Comparison of ENCODE assay signal across 19 cellular contexts in the genomic region with DNA sequence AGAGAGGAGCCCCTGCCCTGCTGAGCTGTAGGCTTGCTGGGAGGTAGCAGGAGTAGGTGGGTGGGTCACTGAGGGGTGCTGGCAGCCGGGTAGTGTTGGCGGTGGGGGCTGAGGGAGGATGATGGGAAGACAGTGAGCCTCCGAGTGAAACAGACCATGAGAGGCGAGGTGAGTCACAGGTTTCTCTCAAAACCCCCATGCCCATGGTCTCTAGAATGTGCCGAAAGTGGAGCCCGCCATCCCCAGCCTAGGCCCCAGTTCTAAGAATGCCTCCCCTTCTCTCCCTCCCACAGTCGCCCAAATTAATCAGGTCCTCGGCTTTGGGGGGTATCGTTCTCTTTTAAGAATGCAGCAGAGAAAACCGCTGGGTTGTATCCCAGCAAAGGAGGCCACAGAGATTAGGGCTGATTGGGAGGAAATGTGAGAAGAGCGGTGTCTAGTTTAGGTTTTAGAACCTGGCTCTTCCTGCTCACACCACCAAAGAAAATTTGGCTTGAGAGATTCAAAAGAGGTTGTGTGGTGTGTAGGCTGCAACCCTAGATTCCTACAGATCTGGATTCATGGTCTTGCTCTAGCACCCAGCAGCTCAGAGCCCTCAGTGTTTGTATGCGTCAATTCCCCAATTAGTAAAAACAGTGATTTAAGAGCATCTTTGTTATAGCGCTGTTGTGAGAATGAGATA. TPM values are rescaled to one million over a fixed set of nuclear protein-coding genes. Genes with fewer than 3 reads are reported as not detected.
DNase-seq lines count a peak whose midpoint lies in the region; ATAC-seq, FAIRE-seq and TF ChIP-seq lines count a peak whose summit lies in the region.
"Had no signal": no experiment of that assay in that cellular context is flagged by ENCODE, and none has a peak within 500 bp of the region (broad histone marks: within the 10 kb centered on the region; RNA-seq: fewer than 3 reads in every experiment).

No MANE protein-coding gene starts in this region.

- H3K27ac Mint-ChIP-seq in CD4-positive, alpha-beta memory T cell, result peak overlapping the region in 6 of 7 donors; percentile 31 to 70 (median 51)
- no peak overlapping the region for H3K27ac Mint-ChIP-seq in activated CD4-positive, alpha-beta memory T cell treated with anti-CD3 and anti-CD28 coated beads for 36 hours
- peak overlapping the region; percentile 53 for H3K27ac Mint-ChIP-seq in nephron progenitor cell
- H3K27ac Mint-ChIP-seq: activated naive CD4-positive, alpha-beta T cell treated with anti-CD3 and anti-CD28 coated beads, Interleukin-2, amount 50 U/mL, for 24 hours had no signal

- intact Hi-C loops in CD4-positive, alpha-beta memory T cell (cut with micrococcal nuclease), result no loop called here
- intact Hi-C loops in activated CD4-positive, alpha-beta memory T cell treated with anti-CD3 and anti-CD28 coated beads for 36 hours (cut with micrococcal nuclease), result no loop called here

- no peaks in the 10 kb centered on the region for H3K9me3 ChIP-seq in CD4-positive, alpha-beta memory T cell (ENCODE audit: control insufficient read depth in 1 of 2, low read length in 2 of 2)
- H3K9me3 ChIP-seq: lower lobe of right lung, testis had no signal

- TF ChIP-seq CTCF in nephron progenitor cell (IDR thresholded peaks at IDR 0.05), result no peak

- no peaks in the 10 kb centered on the region for H3K27me3 ChIP-seq in CD4-positive, alpha-beta memory T cell (ENCODE audit: insufficient read depth, low read length)
- H3K27me3 ChIP-seq: testis had no signal

- POLR2A ChIA-PET in CD4-positive, alpha-beta memory T cell (lab: Charles Lee; ENCODE audit: partially characterized antibody), result interaction anchor here (0.9 to 3.6 kb wide), 6 partner anchors 8 to 158 kb away, joined by 3 to 12 read pairs (median 4); no protein-coding TSS in a partner anchor
- POLR2A ChIA-PET in activated CD4-positive, alpha-beta memory T cell treated with anti-CD3 and anti-CD28 coated beads for 36 hours (lab: Charles Lee), result no interaction called here

- no peak overlapping the region for H3K4me3 ChIP-seq in CD4-positive, alpha-beta memory T cell (ENCODE audit: low read length in 2 of 2)
- H3K4me3 ChIP-seq: lower lobe of right lung, smooth muscle cell, testis had no signal

- H3K4me3 Mint-ChIP-seq in CD4-positive, alpha-beta memory T cell, result peak overlapping the region in 3 of 8 donors; percentile 3 to 20 (median 13)
- no peak overlapping the region for H3K4me3 Mint-ChIP-seq in activated CD4-positive, alpha-beta memory T cell treated with anti-CD3 and anti-CD28 coated beads for 36 hours
- no peak overlapping the region for H3K4me3 Mint-ChIP-seq in nephron progenitor cell
- H3K4me3 Mint-ChIP-seq: activated naive CD4-positive, alpha-beta T cell treated with anti-CD3 and anti-CD28 coated beads, Interleukin-2, amount 50 U/mL, for 24 hours; naive B cell had no signal

- DNase-seq in CD4-positive, alpha-beta memory T cell, result no peak
- DNase-seq in GM12892 (ENCODE audit: insufficient read length) (no peak), nephron progenitor cell (no peak), NCI-H748 (lab: John Stamatoyannopoulos, UW; ENCODE audit: unreplicated experiment) (no peak), DMS 273 treated with DMSO at 0.1 percent for 48 hours (lab: John Stamatoyannopoulos, UW) (no peak)
- DNase-seq in activated CD4-positive, alpha-beta memory T cell treated with anti-CD3 and anti-CD28 coated beads for 36 hours, result peak; percentile 49
- DNase-seq: GF-D8, lower lobe of right lung, naive B cell, NCI-H1048, NCI-H748 treated with DMSO at 0.1 percent for 48 hours, posterior cingulate gyrus, testis had no signal

- H3K9me3 Mint-ChIP-seq in CD4-positive, alpha-beta memory T cell, result no peaks in the 10 kb centered on the region
- no peaks in the 10 kb centered on the region for H3K9me3 Mint-ChIP-seq in activated CD4-positive, alpha-beta memory T cell treated with anti-CD3 and anti-CD28 coated beads for 36 hours
- H3K9me3 Mint-ChIP-seq in nephron progenitor cell, result no peaks in the 10 kb centered on the region
- H3K9me3 Mint-ChIP-seq: activated naive CD4-positive, alpha-beta T cell treated with anti-CD3 and anti-CD28 coated beads, Interleukin-2, amount 50 U/mL, for 24 hours; naive B cell had no signal

- H3K4me1 Mint-ChIP-seq in CD4-positive, alpha-beta memory T cell, result peaks cover 34 to 82% (median 49%) of the 10 kb centered on the region in 4 donors
- peaks cover 72% of the 10 kb centered on the region for H3K4me1 Mint-ChIP-seq in activated CD4-positive, alpha-beta memory T cell treated with anti-CD3 and anti-CD28 coated beads for 36 hours (ENCODE audit: low read depth)
- H3K4me1 Mint-ChIP-seq in nephron progenitor cell, result peaks cover 55% of the 10 kb centered on the region

- no peaks in the 10 kb centered on the region for H3K36me3 ChIP-seq in CD4-positive, alpha-beta memory T cell (ENCODE audit: insufficient read depth, low read length)
- H3K36me3 ChIP-seq: lower lobe of right lung had no signal

- FAIRE-seq in GM12892 (lab: Jason Lieb, UNC), result peak; percentile 62

- H3K36me3 Mint-ChIP-seq in CD4-positive, alpha-beta memory T cell, result peaks cover 0 to under 1% of the 10 kb centered on the region in 2 donors
- H3K36me3 Mint-ChIP-seq in activated CD4-positive, alpha-beta memory T cell treated with anti-CD3 and anti-CD28 coated beads for 36 hours, result peaks cover 4% of the 10 kb centered on the region
- no peaks in the 10 kb centered on the region for H3K36me3 Mint-ChIP-seq in nephron progenitor cell (ENCODE audit: low read depth)
- H3K36me3 Mint-ChIP-seq: naive B cell had no signal

- H3K27ac ChIP-seq in CD4-positive, alpha-beta memory T cell (ENCODE audit: low read depth, low read length), result no peak overlapping the region
- H3K27ac ChIP-seq: lower lobe of right lung, testis had no signal

- CTCF ChIA-PET in CD4-positive, alpha-beta memory T cell (lab: Charles Lee; ENCODE audit: partially characterized antibody), result interaction anchor here (1.0 to 3.6 kb wide), 4 partner anchors 8 to 56 kb away, joined by 4 to 21 read pairs (median 4); no protein-coding TSS in a partner anchor
- CTCF ChIA-PET in activated CD4-positive, alpha-beta memory T cell treated with anti-CD3 and anti-CD28 coated beads for 36 hours (lab: Charles Lee), result interaction anchor here (0.8 to 1.5 kb wide), 7 partner anchors 8 to 190 kb away, joined by 3 to 8 read pairs (median 3); partner anchors contain the start of gene DYRK3

- no peak for ATAC-seq in GM18907 (IDR thresholded peaks at IDR 0.05; ENCODE audit: unreplicated experiment)
- ATAC-seq: esophagus mucosa, lower lobe of right lung had no signal

- TF ChIP-seq POLR2A in GM12892 (IDR thresholded peaks at IDR 0.05; ENCODE audit: low read depth, low read length), result no peak

- peaks cover 43% of the 10 kb centered on the region for H3K4me1 ChIP-seq in CD4-positive, alpha-beta memory T cell (ENCODE audit: insufficient read depth, low read length)

- H3K27me3 Mint-ChIP-seq in CD4-positive, alpha-beta memory T cell, result no peaks in the 10 kb centered on the region
- no peaks in the 10 kb centered on the region for H3K27me3 Mint-ChIP-seq in activated CD4-positive, alpha-beta memory T cell treated with anti-CD3 and anti-CD28 coated beads for 36 hours
- H3K27me3 Mint-ChIP-seq in nephron progenitor cell (ENCODE audit: low read depth, poor library complexity), result peaks cover 6% of the 10 kb centered on the region
- H3K27me3 Mint-ChIP-seq: activated naive CD4-positive, alpha-beta T cell treated with anti-CD3 and anti-CD28 coated beads, Interleukin-2, amount 50 U/mL, for 24 hours; naive B cell had no signal

RNA-seq across cellular contexts. Expression of gene IL19, which starts 27.7 kb away (rescaled TPM):
- not detected for total RNA-seq in CD4-positive, alpha-beta memory T cell
- not detected for polyA plus RNA-seq in CD4-positive, alpha-beta memory T cell
- polyA plus RNA-seq in GM12892 (2012; ENCODE audit: missing spikeins), result not detected
- total RNA-seq in activated CD4-positive, alpha-beta memory T cell treated with anti-CD3 and anti-CD28 coated beads for 36 hours, result under 1 TPM in 1 of 2 experiments, not detected in 1; 0.21 TPM
- total RNA-seq: dermis microvascular lymphatic vessel endothelial cell, glomerular endothelial cell, lower lobe of right lung, smooth muscle cell, testis had no signal

RNA-seq across cellular contexts. Expression of gene IL10, which starts 29.5 kb away (rescaled TPM):
- under 1 TPM; 0.28 to 0.32 TPM for total RNA-seq in CD4-positive, alpha-beta memory T cell
- polyA plus RNA-seq in CD4-positive, alpha-beta memory T cell, result under 1 TPM; 0.11 to 0.34 TPM
- polyA plus RNA-seq in GM12892 (2012; ENCODE audit: missing spikeins), result 5.2 TPM
- 10 to 100 TPM; 17.3 to 18.5 TPM for total RNA-seq in activated CD4-positive, alpha-beta memory T cell treated with anti-CD3 and anti-CD28 coated beads for 36 hours
- total RNA-seq: dermis microvascular lymphatic vessel endothelial cell, glomerular endothelial cell had no signal

RNA-seq across cellular contexts. Expression of gene MAPKAPK2, which starts 58.1 kb away (rescaled TPM):
- 10 to 100 TPM; 71.7 to 72.8 TPM for total RNA-seq in CD4-positive, alpha-beta memory T cell
- polyA plus RNA-seq in CD4-positive, alpha-beta memory T cell, result 1 to 10 TPM; 1.3 to 3.9 TPM
- polyA plus RNA-seq in GM12892 (2012; ENCODE audit: missing spikeins), result 37.5 TPM
- total RNA-seq in activated CD4-positive, alpha-beta memory T cell treated with anti-CD3 and anti-CD28 coated beads for 36 hours, result 10 to 100 TPM; 96.9 to 97.4 TPM

Comparison
In these comparisons a context has a peak if more than half of its experiments do, and no peak if none do; other contexts are left out.
1. RNA of gene IL10, which starts 29.5 kb away (total RNA-seq): 17.3 to 18.5 TPM in activated CD4-positive, alpha-beta memory T cell treated with anti-CD3 and anti-CD28 coated beads for 36 hours; 0.28 to 0.32 TPM in CD4-positive, alpha-beta memory T cell; every median in the first group is over 10 times any median in the second.